Comparison of ENCODE assay signal across 8 cellular contexts in genomic region chr18:30039201-30039600, GRCh38.
"Had no signal": no experiment of that assay in that cellular context is flagged by ENCODE, and none has a peak within 500 bp of the region (broad histone marks: within the 10 kb centered on the region; RNA-seq: fewer than 3 reads in every experiment).

No MANE protein-coding gene starts in this region.

- ATAC-seq: GM12878 had no signal

- FAIRE-seq: G401.6, GM12878, GM12891, GM12892, GM18507, GM19239 had no signal

- H3K4me3 ChIP-seq: GM12878 had no signal

- DNase-seq: GDM1, GF-D8 had no signal
